Comparison of ENCODE assay signal across 11 cellular contexts in genomic region chr11:17267576-17267975, GRCh38. TPM values are rescaled to one million over a fixed set of nuclear protein-coding genes. Genes with fewer than 3 reads are reported as not detected.
DNase-seq lines count a peak whose midpoint lies in the region; ATAC-seq lines count a peak whose summit lies in the region.
"Had no signal": no experiment of that assay in that cellular context is flagged by ENCODE, and none has a peak within 500 bp of the region (broad histone marks: within the 10 kb centered on the region; RNA-seq: fewer than 3 reads in every experiment).

No MANE protein-coding gene starts in this region.

- H3K27me3 Mint-ChIP-seq in activated CD4-positive, alpha-beta T cell treated with anti-CD3 and anti-CD28 coated beads, Interleukin-2, amount 10 ng/mL, durations not matched to agents 7 days and 5 days: peaks cover 28% of the 10 kb centered on the region
- no peaks in the 10 kb centered on the region for H3K27me3 Mint-ChIP-seq in effector memory CD8-positive, alpha-beta T cell
- H3K27me3 Mint-ChIP-seq: activated naive CD4-positive, alpha-beta T cell treated with anti-CD3 and anti-CD28 coated beads, Interleukin-2, amount 50 U/mL, for 24 hours had no signal

- H3K36me3 Mint-ChIP-seq in activated CD4-positive, alpha-beta T cell treated with anti-CD3 and anti-CD28 coated beads, Interleukin-2, amount 10 ng/mL, durations not matched to agents 7 days and 5 days (ENCODE audit: low read depth): no peaks in the 10 kb centered on the region
- H3K36me3 Mint-ChIP-seq in effector memory CD8-positive, alpha-beta T cell (ENCODE audit: insufficient read depth): peaks cover under 1% of the 10 kb centered on the region
- H3K36me3 Mint-ChIP-seq: activated naive CD4-positive, alpha-beta T cell treated with anti-CD3 and anti-CD28 coated beads, Interleukin-2, amount 50 U/mL, for 24 hours had no signal

- H3K4me3 ChIP-seq in skeletal muscle cell (ENCODE audit: low read depth, low read length): no peak overlapping the region
- H3K4me3 ChIP-seq: ovary had no signal

- ATAC-seq in GM18873 (IDR thresholded peaks at IDR 0.05; ENCODE audit: low FRiP score, unreplicated experiment): no peak
- no peak for ATAC-seq in effector memory CD8-positive, alpha-beta T cell (replicated peaks)

- H3K4me1 Mint-ChIP-seq in activated CD4-positive, alpha-beta T cell treated with anti-CD3 and anti-CD28 coated beads, Interleukin-2, amount 10 ng/mL, durations not matched to agents 7 days and 5 days: peaks cover 26% of the 10 kb centered on the region
- no peaks in the 10 kb centered on the region for H3K4me1 Mint-ChIP-seq in effector memory CD8-positive, alpha-beta T cell (ENCODE audit: low read depth in 2 of 2)

- CTCF ChIA-PET in activated CD4-positive, alpha-beta T cell treated with anti-CD3 and anti-CD28 coated beads, Interleukin-2, amount 10 ng/mL, durations not matched to agents 7 days and 5 days (lab: Charles Lee): interaction anchor here (0.6 to 1.1 kb wide), 2 partner anchors 41 to 721 kb away, joined by 3 to 4 read pairs; no protein-coding TSS in a partner anchor

- H3K4me3 Mint-ChIP-seq in activated CD4-positive, alpha-beta T cell treated with anti-CD3 and anti-CD28 coated beads, Interleukin-2, amount 10 ng/mL, durations not matched to agents 7 days and 5 days: no peak overlapping the region
- no peak overlapping the region for H3K4me3 Mint-ChIP-seq in effector memory CD8-positive, alpha-beta T cell
- H3K4me3 Mint-ChIP-seq: activated naive CD4-positive, alpha-beta T cell treated with anti-CD3 and anti-CD28 coated beads, Interleukin-2, amount 50 U/mL, for 24 hours had no signal

- POLR2A ChIA-PET in activated CD4-positive, alpha-beta T cell treated with anti-CD3 and anti-CD28 coated beads, Interleukin-2, amount 10 ng/mL, durations not matched to agents 7 days and 5 days (lab: Charles Lee): no interaction called here

- DNase-seq in activated CD4-positive, alpha-beta T cell treated with anti-CD3 and anti-CD28 coated beads, Interleukin-2, amount 10 ng/mL, durations not matched to agents 7 days and 5 days: peak; percentile 14
- DNase-seq in activated CD4-positive, alpha-beta T cell treated with anti-CD3 and anti-CD28 coated beads, Interleukin-2, amount 50 U/mL, for 48 hours: no peak
- DNase-seq in MV-4-11 (lab: John Stamatoyannopoulos, UW): peak; percentile 50
- DNase-seq in dedifferentiated amniotic fluid mesenchymal stem cell (ENCODE audit: extremely low spot score): peak; percentile 50
- DNase-seq in skeletal muscle cell (ENCODE audit: low read depth): peak; percentile 28
- no peak for DNase-seq in NCI-H2081 treated with DMSO at 0.1 percent for 48 hours (lab: John Stamatoyannopoulos, UW)
- DNase-seq in effector memory CD8-positive, alpha-beta T cell: no peak
- DNase-seq: NCI-H748 treated with DMSO at 0.1 percent for 48 hours, ovary had no signal

- H3K27ac Mint-ChIP-seq in activated CD4-positive, alpha-beta T cell treated with anti-CD3 and anti-CD28 coated beads, Interleukin-2, amount 10 ng/mL, durations not matched to agents 7 days and 5 days: no peak overlapping the region
- no peak overlapping the region for H3K27ac Mint-ChIP-seq in effector memory CD8-positive, alpha-beta T cell
- H3K27ac Mint-ChIP-seq: activated naive CD4-positive, alpha-beta T cell treated with anti-CD3 and anti-CD28 coated beads, Interleukin-2, amount 50 U/mL, for 24 hours had no signal

- H3K9me3 Mint-ChIP-seq in activated CD4-positive, alpha-beta T cell treated with anti-CD3 and anti-CD28 coated beads, Interleukin-2, amount 10 ng/mL, durations not matched to agents 7 days and 5 days: no peaks in the 10 kb centered on the region
- H3K9me3 Mint-ChIP-seq in effector memory CD8-positive, alpha-beta T cell: no peaks in the 10 kb centered on the region
- H3K9me3 Mint-ChIP-seq: activated naive CD4-positive, alpha-beta T cell treated with anti-CD3 and anti-CD28 coated beads, Interleukin-2, amount 50 U/mL, for 24 hours had no signal

RNA-seq across cellular contexts. Expression of gene NUCB2, which starts 9.0 kb away (rescaled TPM):
- 100 to 1,000 TPM; 161 to 180 TPM for total RNA-seq in activated CD4-positive, alpha-beta T cell treated with anti-CD3 and anti-CD28 coated beads, Interleukin-2, amount 10 ng/mL, durations not matched to agents 7 days and 5 days

RNA-seq across cellular contexts. Expression of gene PIK3C2A, which starts 59.8 kb away (rescaled TPM):
- total RNA-seq in activated CD4-positive, alpha-beta T cell treated with anti-CD3 and anti-CD28 coated beads, Interleukin-2, amount 10 ng/mL, durations not matched to agents 7 days and 5 days: 10 to 100 TPM; 19.8 to 24.4 TPM

Comparison
In these comparisons a context has a peak if more than half of its experiments do, and no peak if none do; other contexts are left out.
1. DNase-seq: peak in activated CD4-positive, alpha-beta T cell treated with anti-CD3 and anti-CD28 coated beads, Interleukin-2, amount 10 ng/mL, durations not matched to agents 7 days and 5 days (single experiment), MV-4-11 (single experiment), dedifferentiated amniotic fluid mesenchymal stem cell (single experiment) and skeletal muscle cell (single experiment); none in activated CD4-positive, alpha-beta T cell treated with anti-CD3 and anti-CD28 coated beads, Interleukin-2, amount 50 U/mL, for 48 hours (0 of 2), NCI-H2081 treated with DMSO at 0.1 percent for 48 hours (single experiment) and effector memory CD8-positive, alpha-beta T cell (0 of 3).